ENCODE assay signal across 20 cellular contexts in the genomic region with DNA sequence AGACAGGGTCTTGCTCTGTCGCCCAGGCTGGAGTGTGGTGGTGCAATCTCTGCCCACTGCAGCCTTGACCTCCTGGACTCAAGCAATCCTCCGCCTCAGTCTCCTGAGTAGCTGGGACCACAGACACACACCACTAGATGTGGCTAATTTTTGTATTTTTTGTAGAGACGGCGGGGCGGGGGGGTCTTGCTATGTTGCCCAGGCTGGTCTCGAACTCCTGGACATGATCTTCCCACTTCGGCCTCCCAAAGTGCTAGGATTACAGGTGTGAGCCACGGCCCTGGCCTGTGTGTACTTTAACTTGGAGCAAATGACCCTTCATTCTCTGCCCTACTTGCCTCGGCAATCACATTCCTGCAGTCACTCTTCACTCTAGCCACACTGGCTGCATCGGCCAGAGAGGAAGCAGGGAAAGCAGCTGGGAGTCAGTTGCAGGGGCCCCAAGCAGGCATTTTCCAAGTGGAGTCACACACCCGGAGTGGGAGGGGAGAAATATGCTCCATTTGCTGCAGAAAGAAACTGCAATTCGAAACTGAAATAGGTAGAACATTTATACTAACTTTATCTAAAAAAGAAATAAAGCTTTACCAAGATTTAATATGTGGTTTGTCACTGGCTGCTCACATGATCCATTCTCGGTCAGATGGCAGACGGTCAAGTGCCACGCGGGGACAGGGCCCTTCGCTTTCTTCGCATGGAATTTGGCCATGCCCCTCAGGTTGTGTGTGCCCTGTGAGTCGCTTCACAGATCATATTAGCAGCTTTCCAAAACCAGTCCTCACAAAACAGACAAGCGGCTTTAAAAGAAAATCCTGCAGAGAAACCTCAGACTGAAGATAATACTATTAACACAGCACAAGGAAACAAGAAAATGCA. TPM values are rescaled to one million over a fixed set of nuclear protein-coding genes. Genes with fewer than 3 reads are reported as not detected.
A peak's percentile ranks its signal among the peaks of the same experiment; 100 is the strongest.
DNase-seq lines count a peak whose midpoint lies in the region; ATAC-seq, FAIRE-seq and TF ChIP-seq lines count a peak whose summit lies in the region.
"Had no signal": no experiment of that assay in that cellular context is flagged by ENCODE, and none has a peak within 500 bp of the region (broad histone marks: within the 10 kb centered on the region; RNA-seq: fewer than 3 reads in every experiment).

No MANE protein-coding gene starts in this region.

- ATAC-seq in GM21381 (IDR thresholded peaks at IDR 0.05; ENCODE audit: unreplicated experiment) (no peak), omental fat pad (ENCODE audit: low FRiP score) (no peak)

- no peaks in the 10 kb centered on the region for H3F3A ChIP-seq in GM23248 (ENCODE audit: insufficient read depth)

- in situ Hi-C loops in GM23248 (cut with MboI), result no loop called here

- H2AFZ ChIP-seq in GM23248 (peak overlapping the region; percentile 53), hepatocyte (peak overlapping the region; percentile 4)

- peak overlapping the region; percentile 21 for H3K4me2 ChIP-seq in GM23248 (ENCODE audit: unreplicated experiment)
- H3K4me2 ChIP-seq in hepatocyte, result no peak overlapping the region

- H3K27ac ChIP-seq in GM23248 (no peak overlapping the region), hepatocyte (no peak overlapping the region)

- H3K9me2 ChIP-seq in GM23248 (ENCODE audit: insufficient read depth) (no peaks in the 10 kb centered on the region), hepatocyte (replicated peaks; ENCODE audit: insufficient read depth) (no peaks in the 10 kb centered on the region)

- DNase-seq in GM23248, result peak; percentile 23
- DNase-seq in astrocyte of the hippocampus (ENCODE audit: low read depth, low spot score), result peak; percentile 4
- DNase-seq in hepatocyte (ENCODE audit: low spot score), result peak; percentile 9
- peak; percentile 10 for DNase-seq in renal cortical epithelial cell (ENCODE audit: low read depth)
- DNase-seq in ureter (ENCODE audit: low spot score), result no peak
- DNase-seq in omental fat pad (ENCODE audit: low spot score), result no peak
- DNase-seq in frontal cortex (ENCODE audit: low spot score in 2 of 2), result no peak
- DNase-seq: activated CD4-positive, alpha-beta memory T cell treated with anti-CD3 and anti-CD28 coated beads, Interleukin-2, amount 10 ng/mL, durations not matched to agents 7 days and 5 days; activated naive CD4-positive, alpha-beta T cell treated with anti-CD3 and anti-CD28 coated beads for 36 hours; activated T-cell treated with anti-CD3 and anti-CD28 coated beads, Interleukin-2, amount 50 U/mL, for 24 hours; aorta; CD8-positive, alpha-beta memory T cell; DMS79 treated with DMSO at 0.1 percent for 48 hours; islet precursor cell; mesenchymal stem cell; NCI-H1417 treated with DMSO at 0.1 percent for 48 hours; NCI-H2171 treated with DMSO at 0.1 percent for 48 hours; OCI-M1; stimulated activated CD4-positive, alpha-beta T cell treated with anti-CD3 and anti-CD28 coated beads, Interleukin-15, amount 100 ng/mL, for 24 hours had no signal

- WGBS in GM23248 (ENCODE audit: low coverage in 1 of 2, low lambda C conversion rate in 2 of 2, missing lambda C conversion rate in 2 of 2), 2 experiments, result 47 to 50% methylated on average over 20 of the region's 20 CpGs
- 83% methylated on average over 20 of the region's 20 CpGs for WGBS in hepatocyte (ENCODE audit: low lambda C conversion rate, missing lambda C conversion rate)

- H3K36me3 ChIP-seq in GM23248 (ENCODE audit: low read depth) (no peaks in the 10 kb centered on the region), hepatocyte (replicated peaks; ENCODE audit: insufficient read depth, low read depth) (no peaks in the 10 kb centered on the region)

- 0 out of 2 replicates have a peak overlapping the region, but pooled peaks have one; percentile 9 for H3K4me3 ChIP-seq in GM23248
- H3K4me3 ChIP-seq in hepatocyte, result no peak overlapping the region

- no peak for FAIRE-seq in frontal cortex (lab: Jason Lieb, UNC)

- H3K27me3 ChIP-seq in GM23248 (replicated peaks; ENCODE audit: insufficient read depth), result no peaks in the 10 kb centered on the region
- no peaks in the 10 kb centered on the region for H3K27me3 ChIP-seq in hepatocyte

- H4K20me1 ChIP-seq in GM23248 (ENCODE audit: insufficient read depth), result no peaks in the 10 kb centered on the region
- no peaks in the 10 kb centered on the region for H4K20me1 ChIP-seq in hepatocyte (ENCODE audit: insufficient read depth, poor library complexity, severe bottlenecking)

- H3K4me1 ChIP-seq in GM23248 (ENCODE audit: insufficient read depth) (no peaks in the 10 kb centered on the region), hepatocyte (ENCODE audit: insufficient read depth) (no peaks in the 10 kb centered on the region)

- no peaks in the 10 kb centered on the region for H3K79me2 ChIP-seq in GM23248 (ENCODE audit: insufficient read depth)
- H3K79me2 ChIP-seq in hepatocyte, result no peaks in the 10 kb centered on the region

- H3K9me3 ChIP-seq in GM23248 (ENCODE audit: low read depth), result no peaks in the 10 kb centered on the region
- no peaks in the 10 kb centered on the region for H3K9me3 ChIP-seq in hepatocyte (ENCODE audit: low read depth)

- H3K9ac ChIP-seq in GM23248, result no peak overlapping the region

- TF ChIP-seq CTCF in hepatocyte (IDR thresholded peaks at IDR 0.05; ENCODE audit: poor library complexity), result no peak
- TF ChIP-seq CTCF in omental fat pad (IDR thresholded peaks at IDR 0.05), result no peak

RNA-seq across cellular contexts. Expression of a gene that starts 37.1 kb away (rescaled TPM):
- 0.25 and 0.76 TPM in 2 replicates for total RNA-seq in GM23248 (2014; rRNA removed; shearing (Covaris generic))
- polyA plus RNA-seq in GM23248 (2016; fragmentation: Nextera tagmentation; extraction: Ambion mirVana), result 1.4 and 1.8 TPM in 2 replicates
- 3.7 and 6.5 TPM in 2 replicates for total RNA-seq in hepatocyte
- polyA plus RNA-seq in hepatocyte, result 2.1 and 4.5 TPM in 2 replicates
- 0.69 and 3.3 TPM in 2 replicates for total RNA-seq in renal cortical epithelial cell
- total RNA-seq in ureter, result 2.7 TPM
- 1 to 10 TPM; 1.4 to 3.9 (median 1.8) TPM for total RNA-seq in omental fat pad
- total RNA-seq in frontal cortex, result 29.8 TPM

Comparison
In these comparisons a context has a peak if more than half of its experiments do, and no peak if none do; other contexts are left out.
1. DNase-seq: peak in GM23248 (single experiment), astrocyte of the hippocampus (single experiment), hepatocyte (single experiment) and renal cortical epithelial cell (single experiment); none in ureter (single experiment), omental fat pad (single experiment) and frontal cortex (0 of 2).